In the genomic region with DNA sequence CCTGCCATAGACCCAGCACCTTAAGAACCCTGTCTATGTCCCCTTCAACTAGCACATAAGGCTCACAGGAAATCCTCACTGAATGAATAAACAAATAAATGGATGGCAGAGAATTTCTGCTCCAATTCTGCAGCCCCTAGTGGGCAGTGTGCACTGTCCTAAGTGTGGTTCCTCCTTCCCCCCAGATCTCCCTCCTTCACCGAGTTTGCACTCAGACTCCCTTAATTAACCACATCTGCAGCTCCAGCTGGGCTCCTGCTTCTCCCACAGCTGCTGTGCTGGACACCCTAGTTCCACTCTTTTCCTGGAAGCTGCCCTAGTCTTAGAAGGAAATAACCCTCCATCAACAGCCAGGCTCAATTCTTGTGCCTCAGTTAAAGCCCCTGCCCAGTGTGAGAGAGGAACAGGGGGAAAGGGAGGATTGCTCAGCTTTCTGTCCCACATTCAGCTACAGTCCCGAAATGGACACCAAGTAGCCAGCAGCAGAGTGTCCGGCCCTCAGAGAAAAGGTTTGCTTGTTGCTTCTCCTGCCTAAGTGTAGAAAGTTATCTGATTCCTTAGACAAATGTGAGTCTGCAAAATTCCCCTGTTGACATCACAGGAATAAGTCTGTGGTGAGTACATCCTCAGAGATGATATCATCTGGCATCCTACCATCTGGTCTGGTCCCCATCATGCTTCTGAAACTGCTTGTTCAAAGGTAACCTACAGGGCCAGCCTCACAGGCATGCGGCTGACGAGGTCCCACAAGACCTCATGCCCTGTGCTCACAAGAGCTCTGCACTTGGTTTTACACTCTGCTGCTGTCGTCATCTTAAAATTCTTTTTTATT, we compare ENCODE assay signal across 8 cellular contexts. TPM values are rescaled to one million over a fixed set of nuclear protein-coding genes. Genes with fewer than 3 reads are reported as not detected.
DNase-seq lines count a peak whose midpoint lies in the region; ATAC-seq and TF ChIP-seq lines count a peak whose summit lies in the region.

No MANE protein-coding gene starts in this region.

- no peak overlapping the region for H3K4me3 Mint-ChIP-seq in activated naive CD8-positive, alpha-beta T cell treated with anti-CD3 and anti-CD28 coated beads for 36 hours

- no peaks in the 10 kb centered on the region for H3K9me3 Mint-ChIP-seq in activated naive CD8-positive, alpha-beta T cell treated with anti-CD3 and anti-CD28 coated beads for 36 hours

- intact Hi-C loops in left lung (cut with DNase I) = no loop called here

- H3K27ac ChIP-seq in left lung (no peak overlapping the region), coronary artery (no peak overlapping the region)

- H3K36me3 ChIP-seq in left lung = no peaks in the 10 kb centered on the region

- no peaks in the 10 kb centered on the region for H3K27me3 Mint-ChIP-seq in activated naive CD8-positive, alpha-beta T cell treated with anti-CD3 and anti-CD28 coated beads for 36 hours

- TF ChIP-seq CTCF in left lung (IDR thresholded peaks at IDR 0.05) = no peak
- no peak for TF ChIP-seq CTCF in coronary artery (IDR thresholded peaks at IDR 0.05)

- H3K27me3 ChIP-seq in left lung = no peaks in the 10 kb centered on the region

- H3K4me1 Mint-ChIP-seq in activated naive CD8-positive, alpha-beta T cell treated with anti-CD3 and anti-CD28 coated beads for 36 hours = peaks cover 16% of the 10 kb centered on the region

- H3K4me3 ChIP-seq in left lung (no peak overlapping the region), coronary artery (no peak overlapping the region)

- no peaks in the 10 kb centered on the region for H3K9me3 ChIP-seq in left lung

- ATAC-seq in GM21360 (IDR thresholded peaks at IDR 0.05; ENCODE audit: unreplicated experiment) (peak; percentile 52), left lung (peak; percentile 42), HG02938 (IDR thresholded peaks at IDR 0.05; ENCODE audit: unreplicated experiment) (no peak)

- DNase-seq in DMS 273 treated with DMSO at 0.1 percent for 48 hours (lab: John Stamatoyannopoulos, UW) = peak; percentile 62
- DNase-seq in NCI-H226 = peak; percentile 67
- DNase-seq in activated naive CD8-positive, alpha-beta T cell treated with anti-CD3 and anti-CD28 coated beads for 36 hours = peak; percentile 59
- DNase-seq in left lung = no peak
- no peak for DNase-seq in coronary artery (ENCODE audit: low spot score)
- DNase-seq in NCI-H345 treated with DMSO at 0.1 percent for 48 hours (lab: John Stamatoyannopoulos, UW; ENCODE audit: unreplicated experiment) = no peak

- H3K36me3 Mint-ChIP-seq in activated naive CD8-positive, alpha-beta T cell treated with anti-CD3 and anti-CD28 coated beads for 36 hours = no peaks in the 10 kb centered on the region

- H3K27ac Mint-ChIP-seq in activated naive CD8-positive, alpha-beta T cell treated with anti-CD3 and anti-CD28 coated beads for 36 hours = peak overlapping the region; percentile 51

- H3K4me1 ChIP-seq in left lung = no peaks in the 10 kb centered on the region

RNA-seq across cellular contexts. Expression of gene LRRC3C, which starts 12.3 kb away (rescaled TPM):
- not detected for total RNA-seq in activated naive CD8-positive, alpha-beta T cell treated with anti-CD3 and anti-CD28 coated beads for 36 hours
- not detected for total RNA-seq in left lung

RNA-seq across cellular contexts. Expression of gene ORMDL3, which starts 12.4 kb away (rescaled TPM):
- 10 to 100 TPM; 59.1 to 62.3 TPM for total RNA-seq in activated naive CD8-positive, alpha-beta T cell treated with anti-CD3 and anti-CD28 coated beads for 36 hours
- 100 to 1,000 TPM in 1 of 2 donors, 10 to 100 TPM in 1; 47.6 to 107 TPM for total RNA-seq in left lung

RNA-seq across cellular contexts. Expression of gene GSDMB, which starts 21.4 kb away (rescaled TPM):
- 1 to 10 TPM; 7.6 to 8.7 TPM for total RNA-seq in activated naive CD8-positive, alpha-beta T cell treated with anti-CD3 and anti-CD28 coated beads for 36 hours
- 10 to 100 TPM in 1 of 2 donors, 1 to 10 TPM in 1; 9.2 to 16.7 TPM for total RNA-seq in left lung

RNA-seq across cellular contexts. Expression of gene GSDMA, which starts 23.0 kb away (rescaled TPM):
- under 1 TPM; 0.14 to 0.16 TPM for total RNA-seq in activated naive CD8-positive, alpha-beta T cell treated with anti-CD3 and anti-CD28 coated beads for 36 hours
- total RNA-seq in left lung = under 1 TPM in 1 of 2 donors, not detected in 1; 0.76 TPM

RNA-seq across cellular contexts. Expression of gene PSMD3, which starts 40.8 kb away (rescaled TPM):
- total RNA-seq in activated naive CD8-positive, alpha-beta T cell treated with anti-CD3 and anti-CD28 coated beads for 36 hours = 100 to 1,000 TPM; 173 to 177 TPM
- total RNA-seq in left lung = 100 to 1,000 TPM in 1 of 2 donors, 10 to 100 TPM in 1; 72.8 to 117 TPM

Comparison
In these comparisons a context has a peak if more than half of its experiments do, and no peak if none do; other contexts are left out.
1. DNase-seq: peak in DMS 273 treated with DMSO at 0.1 percent for 48 hours (single experiment), NCI-H226 (single experiment) and activated naive CD8-positive, alpha-beta T cell treated with anti-CD3 and anti-CD28 coated beads for 36 hours (single experiment); none in left lung (0 of 2), coronary artery (single experiment) and NCI-H345 treated with DMSO at 0.1 percent for 48 hours (single experiment).